ENCODE assay signal across 8 cellular contexts in the genomic region with DNA sequence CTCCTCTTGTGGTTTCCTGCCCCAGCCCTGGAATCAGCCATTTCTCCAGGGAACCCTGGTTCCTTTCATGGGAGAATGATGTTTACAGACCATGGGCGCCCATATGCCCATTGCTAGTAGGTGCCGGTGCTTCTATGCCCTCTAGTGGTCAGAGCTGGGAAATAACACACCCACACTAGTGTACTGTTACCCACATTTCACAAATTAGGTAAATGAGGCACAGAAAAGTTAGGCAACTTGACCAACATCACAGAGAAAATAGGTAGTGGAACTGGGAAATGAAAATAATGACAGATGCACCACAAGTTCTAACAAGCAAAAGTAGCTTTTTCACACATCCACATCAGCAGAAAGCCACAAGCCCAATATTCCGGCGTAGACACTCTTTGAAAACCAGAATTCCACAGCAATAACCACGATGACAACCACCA. TPM values are rescaled to one million over a fixed set of nuclear protein-coding genes. Genes with fewer than 3 reads are reported as not detected.
DNase-seq lines count a peak whose midpoint lies in the region; ATAC-seq and TF ChIP-seq lines count a peak whose summit lies in the region.

No MANE protein-coding gene starts in this region.

- TF ChIP-seq CTCF in colonic mucosa (IDR thresholded peaks at IDR 0.05) = peak; percentile 81

- H3K9me3 ChIP-seq in colonic mucosa = no peaks in the 10 kb centered on the region

- in situ Hi-C loops in ACHN (cut with HindIII; ENCODE audit: low pct_ligation_motif_present, low pct_unique_long_range_greater_than_20kb, low sequenced_read_pairs) = no loop called here

- no peaks in the 10 kb centered on the region for H3K27me3 ChIP-seq in colonic mucosa

- no peak overlapping the region for H3K27ac ChIP-seq in colonic mucosa

- no peak overlapping the region for H3K4me3 ChIP-seq in colonic mucosa

- H3K9ac ChIP-seq in colonic mucosa (ENCODE audit: low read depth in 2 of 2, low read length in 2 of 2) = no peak overlapping the region

- peak; percentile 33 for DNase-seq in ACHN
- DNase-seq in NCI-H2107 treated with DMSO at 0.1 percent for 48 hours (lab: John Stamatoyannopoulos, UW; ENCODE audit: unreplicated experiment) = peak; percentile 42
- DNase-seq in activated CD4-positive, CD25-positive, alpha-beta regulatory T cell (lab: John Stamatoyannopoulos, UW) = peak; percentile 29 to 48 (median 38)
- DNase-seq in colonic mucosa = peak; percentile 77
- DNase-seq in medulla oblongata (ENCODE audit: extremely low spot score) = peak; percentile 35
- DNase-seq in stimulated activated CD8-positive, alpha-beta memory T cell treated with anti-CD3 and anti-CD28 coated beads, Interleukin-7, amount 100 ng/mL, for 24 hours (ENCODE audit: low read depth) = peak; percentile 22

- ATAC-seq in GM18867 (IDR thresholded peaks at IDR 0.05; ENCODE audit: unreplicated experiment) = peak; percentile 67
- ATAC-seq in GM19397 (IDR thresholded peaks at IDR 0.05; ENCODE audit: unreplicated experiment) = no peak

- H3K4me1 ChIP-seq in colonic mucosa = no peaks in the 10 kb centered on the region

- H3K36me3 ChIP-seq in colonic mucosa = no peaks in the 10 kb centered on the region

- intact Hi-C loops in colonic mucosa (cut with DNase I) = loop anchor here (2.0 kb wide), 1 partner anchor 26 kb away; no protein-coding TSS in a partner anchor

RNA-seq across cellular contexts. Expression of a gene that starts 1.3 kb away (rescaled TPM):
- 1 to 10 TPM; 1.1 to 2.8 TPM for total RNA-seq in colonic mucosa

RNA-seq across cellular contexts. Expression of a gene that starts 39.7 kb away (rescaled TPM):
- 100 to 1,000 TPM; 260 to 655 TPM for total RNA-seq in colonic mucosa

RNA-seq across cellular contexts. Expression of a gene that starts 49.4 kb away (rescaled TPM):
- total RNA-seq in colonic mucosa = not detected

RNA-seq across cellular contexts. Expression of a gene that starts 49.8 kb away (rescaled TPM):
- total RNA-seq in colonic mucosa = not detected

Comparison
In these comparisons a context has a peak if more than half of its experiments do, and no peak if none do; other contexts are left out.
1. DNase-seq: peak in every context shown above with its lines; median percentile 77 in colonic mucosa; 42 in NCI-H2107 treated with DMSO at 0.1 percent for 48 hours; 38 in activated CD4-positive, CD25-positive, alpha-beta regulatory T cell; 35 in medulla oblongata; 33 in ACHN; 22 in stimulated activated CD8-positive, alpha-beta memory T cell treated with anti-CD3 and anti-CD28 coated beads, Interleukin-7, amount 100 ng/mL, for 24 hours.